In the genomic region with DNA sequence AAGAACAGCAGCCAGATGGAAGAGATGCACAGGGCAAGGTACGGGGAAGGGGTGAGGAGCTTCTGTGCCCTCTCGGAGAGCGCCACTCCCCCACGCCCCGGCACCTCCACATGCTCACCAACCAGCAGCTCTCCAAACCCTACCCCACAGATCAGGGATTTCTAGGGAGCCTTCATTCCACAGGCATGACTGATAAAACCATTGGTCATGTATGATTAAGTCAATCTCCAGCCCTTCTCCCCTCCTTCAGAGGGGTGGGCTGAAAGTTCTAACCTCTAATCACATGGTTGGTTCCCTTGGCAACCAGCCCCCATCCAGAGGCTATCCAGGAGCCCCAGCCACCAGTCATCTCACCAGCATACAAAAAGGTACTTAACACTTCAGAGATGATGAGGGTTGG, we compare ENCODE assay signal across 21 cellular contexts.
DNase-seq lines count a peak whose midpoint lies in the region; ATAC-seq, FAIRE-seq and TF ChIP-seq lines count a peak whose summit lies in the region.
"Had no signal": no experiment of that assay in that cellular context is flagged by ENCODE, and none has a peak within 500 bp of the region (broad histone marks: within the 10 kb centered on the region; RNA-seq: fewer than 3 reads in every experiment).

No MANE protein-coding gene starts in this region.

- H3K36me3 Mint-ChIP-seq in natural killer cell: peaks cover 7% of the 10 kb centered on the region

- TF ChIP-seq POLR2A in esophagus muscularis mucosa (IDR thresholded peaks at IDR 0.05; ENCODE audit: low read depth): no peak

- H3K27ac Mint-ChIP-seq in natural killer cell: peak overlapping the region; percentile 75 to 87
- H3K27ac Mint-ChIP-seq: activated naive CD8-positive, alpha-beta T cell treated with anti-CD3 and anti-CD28 coated beads for 36 hours; activated T-helper 17 cell treated with anti-CD3 and anti-CD28 coated beads, Interleukin-2, amount 50 U/mL, for 72 hours; nephron progenitor cell had no signal

- DNase-seq in EL (peak; percentile 77), RCC 7860 (ENCODE audit: low spot score) (peak; percentile 9), esophagus muscularis mucosa (ENCODE audit: extremely low spot score) (no peak), natural killer cell (no peak), NCI-H1105 (lab: John Stamatoyannopoulos, UW) (no peak), T-helper 1 cell (no peak), globus pallidus (ENCODE audit: low spot score) (no peak)
- no peak for DNase-seq in activated CD8-positive, alpha-beta memory T cell treated with anti-CD3 and anti-CD28 coated beads for 24 hours
- DNase-seq: activated naive CD8-positive, alpha-beta T cell treated with anti-CD3 and anti-CD28 coated beads for 36 hours; caudate nucleus; DMS153; effector CD4-positive, alpha-beta T cell; NCI-H187 treated with DMSO at 0.1 percent for 48 hours; NCI-H446 treated with DMSO at 0.1 percent for 48 hours; nephron progenitor cell; stimulated activated CD4-positive, alpha-beta T cell treated with anti-CD3 and anti-CD28 coated beads, Interleukin-12 subunit alpha, Interleukin-12 subunit beta, amount 100 ng/mL, for 4 hours; stimulated activated CD8-positive, alpha-beta memory T cell treated with anti-CD3 and anti-CD28 coated beads, Interleukin-4, amount 100 ng/mL, for 48 hours had no signal

- FAIRE-seq in RCC 7860 (lab: Jason Lieb, UNC): no peak

- no peak overlapping the region for H3K4me3 ChIP-seq in esophagus muscularis mucosa
- H3K4me3 ChIP-seq: prostate gland had no signal

- H3K9me3 ChIP-seq in esophagus muscularis mucosa: no peaks in the 10 kb centered on the region
- H3K9me3 ChIP-seq: prostate gland had no signal

- peaks cover 83 to 84% of the 10 kb centered on the region in 2 donors for H3K4me1 Mint-ChIP-seq in natural killer cell
- H3K4me1 Mint-ChIP-seq: activated naive CD8-positive, alpha-beta T cell treated with anti-CD3 and anti-CD28 coated beads for 36 hours had no signal

- H3K36me3 ChIP-seq in esophagus muscularis mucosa: peaks cover 0 to 11% (median 9%) of the 10 kb centered on the region in 4 donors
- H3K36me3 ChIP-seq: prostate gland had no signal

- no peak for TF ChIP-seq EP300 in esophagus muscularis mucosa (IDR thresholded peaks at IDR 0.05)

- H3K4me1 ChIP-seq in esophagus muscularis mucosa: peaks cover 68 to 96% (median 92%) of the 10 kb centered on the region in 4 donors

- H3K9me3 Mint-ChIP-seq in natural killer cell: peaks cover 0 to 2% of the 10 kb centered on the region in 2 donors

- H3K4me3 Mint-ChIP-seq in natural killer cell: peak overlapping the region; percentile 21
- H3K4me3 Mint-ChIP-seq: activated naive CD8-positive, alpha-beta T cell treated with anti-CD3 and anti-CD28 coated beads for 36 hours; activated T-helper 17 cell treated with anti-CD3 and anti-CD28 coated beads, Interleukin-2, amount 50 U/mL, for 72 hours; nephron progenitor cell had no signal

- WGBS in esophagus muscularis mucosa: 97% methylated on average over 5 of the region's 5 CpGs

- no peak for ATAC-seq in natural killer cell
- ATAC-seq: activated T-helper 17 cell treated with anti-CD3 and anti-CD28 coated beads, Interleukin-2, amount 50 U/mL, for 72 hours; HCT116; SK-N-SH treated with all-trans-retinoic acid at 6 μM for 48 hours had no signal

- no peaks in the 10 kb centered on the region for H3K27me3 Mint-ChIP-seq in natural killer cell (ENCODE audit: low read depth in 2 of 2)
- H3K27me3 Mint-ChIP-seq: activated naive CD8-positive, alpha-beta T cell treated with anti-CD3 and anti-CD28 coated beads for 36 hours; activated T-helper 17 cell treated with anti-CD3 and anti-CD28 coated beads, Interleukin-2, amount 50 U/mL, for 72 hours had no signal

- TF ChIP-seq CTCF in esophagus muscularis mucosa (IDR thresholded peaks at IDR 0.05): no peak
- TF ChIP-seq CTCF in natural killer cell (IDR thresholded peaks at IDR 0.05): no peak

- H3K27ac ChIP-seq in esophagus muscularis mucosa (replicated peaks in 1 of 4): peak overlapping the region; percentile 81 to 90 (median 87)

- H3K27me3 ChIP-seq in esophagus muscularis mucosa: no peaks in the 10 kb centered on the region

- intact Hi-C loops in esophagus muscularis mucosa (cut with DNase I): no loop called here
- intact Hi-C loops in natural killer cell (cut with micrococcal nuclease): no loop called here

Comparison
In these comparisons a context has a peak if more than half of its experiments do, and no peak if none do; other contexts are left out.
1. DNase-seq: peak in EL (single experiment) and RCC 7860 (single experiment); none in esophagus muscularis mucosa (single experiment), natural killer cell (single experiment), NCI-H1105 (single experiment), T-helper 1 cell (0 of 5), globus pallidus (single experiment) and activated CD8-positive, alpha-beta memory T cell treated with anti-CD3 and anti-CD28 coated beads for 24 hours (single experiment).